9 cellular contexts compared by ENCODE assay signal in the genomic region with DNA sequence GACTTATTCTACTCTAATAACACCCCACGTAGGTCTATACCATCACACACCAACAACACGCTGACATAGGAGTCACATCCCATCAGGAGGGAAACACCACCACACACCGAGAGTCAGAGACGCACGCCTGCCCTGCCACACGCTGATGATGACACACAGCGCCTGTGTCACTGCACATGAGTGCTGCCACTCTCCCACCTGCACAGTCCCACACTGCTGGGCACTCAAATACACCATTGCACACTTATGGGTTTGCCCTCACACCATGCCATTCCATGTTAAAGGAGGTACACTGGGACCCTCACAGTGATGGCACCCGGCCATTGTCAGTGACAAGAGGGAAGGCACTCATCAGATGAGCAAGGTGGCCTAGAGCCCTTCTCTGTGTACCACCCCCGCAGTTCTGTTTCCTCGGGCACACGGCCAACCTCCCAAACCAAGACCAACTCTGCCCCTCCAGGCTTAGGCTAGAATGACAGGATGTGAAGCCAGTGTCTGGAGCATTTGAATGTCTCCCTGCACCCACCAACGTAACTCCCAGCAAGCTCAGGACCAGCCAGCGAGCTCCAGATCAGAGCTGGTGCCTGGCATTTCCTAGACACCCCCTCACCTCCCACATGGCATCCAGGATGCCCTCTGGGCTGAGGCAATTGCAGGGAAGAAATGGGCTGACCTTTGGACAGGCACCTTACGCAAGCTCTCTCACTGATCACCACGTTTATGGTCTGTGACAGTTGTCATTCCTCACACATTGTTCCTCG. TPM values are rescaled to one million over a fixed set of nuclear protein-coding genes. Genes with fewer than 3 reads are reported as not detected.
A peak's percentile ranks its signal among the peaks of the same experiment; 100 is the strongest.
DNase-seq lines count a peak whose midpoint lies in the region; ATAC-seq, FAIRE-seq and TF ChIP-seq lines count a peak whose summit lies in the region.
"Had no signal": no experiment of that assay in that cellular context is flagged by ENCODE, and none has a peak within 500 bp of the region (broad histone marks: within the 10 kb centered on the region; RNA-seq: fewer than 3 reads in every experiment).

No MANE protein-coding gene starts in this region.

- no peak overlapping the region for H3K27ac ChIP-seq in tibial artery
- H3K27ac ChIP-seq in gastroesophageal sphincter = no peak overlapping the region
- H3K27ac ChIP-seq: skin epidermis had no signal

- peak; percentile 28 for DNase-seq in AG08396 (ENCODE audit: low spot score)
- DNase-seq in GM12892 (ENCODE audit: insufficient read length) = no peak
- peak; percentile 27 for DNase-seq in NCI-H510A (lab: John Stamatoyannopoulos, UW)
- no peak for DNase-seq in epithelial cell of proximal tubule (ENCODE audit: low read depth)
- no peak for DNase-seq in tibial artery
- DNase-seq in activated effector memory CD4-positive, alpha-beta T cell treated with anti-CD3 and anti-CD28 coated beads, Interleukin-2, amount 50 U/mL, for 16 hours = no peak

- peaks cover 0 to 46% of the 10 kb centered on the region in 2 donors for H3K27me3 ChIP-seq in tibial artery
- H3K27me3 ChIP-seq in gastroesophageal sphincter = peaks cover 69% of the 10 kb centered on the region

- intact Hi-C loops in tibial artery (cut with DNase I; ENCODE audit: low total_unique reads) = no loop called here

- H3K4me1 ChIP-seq in tibial artery = peaks cover 0 to 10% (median 6%) of the 10 kb centered on the region in 4 donors
- peaks cover 0 to 18% (median 0%) of the 10 kb centered on the region in 3 donors for H3K4me1 ChIP-seq in gastroesophageal sphincter

- H3K36me3 ChIP-seq in tibial artery (no peaks in the 10 kb centered on the region), gastroesophageal sphincter (no peaks in the 10 kb centered on the region)

- H3K9me3 ChIP-seq in tibial artery (no peaks in the 10 kb centered on the region), gastroesophageal sphincter (no peaks in the 10 kb centered on the region)

- no peak overlapping the region for H3K4me3 ChIP-seq in epithelial cell of proximal tubule (ENCODE audit: low read depth, low read length)
- no peak overlapping the region for H3K4me3 ChIP-seq in tibial artery
- no peak overlapping the region for H3K4me3 ChIP-seq in gastroesophageal sphincter
- H3K4me3 ChIP-seq: skin epidermis had no signal

- peak; percentile 36 for FAIRE-seq in GM12892 (lab: Jason Lieb, UNC)

- no peak for TF ChIP-seq EP300 in gastroesophageal sphincter (IDR thresholded peaks at IDR 0.05)

- ATAC-seq in HG02870 (IDR thresholded peaks at IDR 0.05; ENCODE audit: unreplicated experiment) (no peak), gastroesophageal sphincter (no peak)

- TF ChIP-seq CTCF in epithelial cell of proximal tubule (conservative IDR thresholded peaks at IDR 0.05; ENCODE audit: low read depth, low read length) (peak; percentile 31), tibial artery (IDR thresholded peaks at IDR 0.05) (no peak), gastroesophageal sphincter (IDR thresholded peaks at IDR 0.05) (no peak)

- WGBS in gastroesophageal sphincter (ENCODE audit: low coverage in 1 of 2), 2 donors = 35 to 48% methylated on average over 3 to 9 of the region's 16 CpGs

- TF ChIP-seq POLR2A in GM12892 (IDR thresholded peaks at IDR 0.05; ENCODE audit: low read depth, low read length) = no peak
- no peak for TF ChIP-seq POLR2A in gastroesophageal sphincter (IDR thresholded peaks at IDR 0.05)

RNA-seq across cellular contexts. Expression of a gene that starts 3.6 kb away (rescaled TPM):
- polyA plus RNA-seq in GM12892 (2012; ENCODE audit: missing spikeins) = not detected
- total RNA-seq in epithelial cell of proximal tubule = not detected in 2 replicates
- 1 to 10 TPM in 2 of 4 donors, under 1 TPM in 1, not detected in 1; 0.67 to 3.0 (median 2.4) TPM for total RNA-seq in gastroesophageal sphincter

Comparison
In these comparisons a context has a peak if more than half of its experiments do, and no peak if none do; other contexts are left out.
1. DNase-seq: peak in AG08396 (single experiment) and NCI-H510A (single experiment); none in GM12892 (single experiment), epithelial cell of proximal tubule (single experiment), tibial artery (0 of 2) and activated effector memory CD4-positive, alpha-beta T cell treated with anti-CD3 and anti-CD28 coated beads, Interleukin-2, amount 50 U/mL, for 16 hours (single experiment).